In the genomic region with DNA sequence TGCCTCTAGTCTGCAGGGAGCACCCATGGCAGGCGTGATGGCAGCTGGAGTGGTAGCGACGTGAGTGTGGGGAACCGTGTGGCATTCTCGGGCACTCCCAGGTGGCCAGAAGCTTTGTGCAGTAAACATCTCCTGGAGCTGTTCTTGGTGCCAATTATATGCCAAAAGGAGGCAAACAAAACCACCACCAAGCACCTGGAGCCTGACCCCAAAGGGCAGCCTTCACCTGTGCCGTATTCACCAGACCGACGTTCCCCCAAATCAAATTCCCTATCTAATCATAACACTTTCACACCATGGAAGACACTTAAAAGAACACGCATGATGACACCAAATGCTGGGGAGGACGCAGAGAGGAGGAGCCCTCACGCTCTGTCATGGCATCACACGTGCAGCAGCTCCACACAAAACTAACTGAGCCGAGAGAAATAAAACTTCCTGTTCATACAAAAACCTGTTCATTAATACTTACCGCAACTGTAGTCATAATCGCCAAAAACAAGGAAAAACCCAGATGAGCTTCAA, we compare ENCODE assay signal across 27 cellular contexts.
DNase-seq lines count a peak whose midpoint lies in the region; ATAC-seq and TF ChIP-seq lines count a peak whose summit lies in the region.
"Had no signal": no experiment of that assay in that cellular context is flagged by ENCODE, and none has a peak within 500 bp of the region (broad histone marks: within the 10 kb centered on the region; RNA-seq: fewer than 3 reads in every experiment).

No MANE protein-coding gene starts in this region.

- TF ChIP-seq CTCF in BE2C (IDR thresholded peaks at IDR 0.05; ENCODE audit: low read depth, low read length), result no peak

- H3K27me3 Mint-ChIP-seq in T-helper 17 cell, result no peaks in the 10 kb centered on the region
- H3K27me3 Mint-ChIP-seq: effector memory CD8-positive, alpha-beta T cell had no signal

- H3K27ac Mint-ChIP-seq in T-helper 17 cell, result peak overlapping the region; percentile 11
- H3K27ac Mint-ChIP-seq in stimulated activated effector memory CD8-positive, alpha-beta T cell treated with anti-CD3 and anti-CD28 coated beads, Interleukin-12 subunit alpha, Interleukin-12 subunit beta, amount 100 ng/mL, for 72 hours, result peak overlapping the region; percentile 60

- peaks cover 7% of the 10 kb centered on the region for H3K4me1 ChIP-seq in BE2C
- H3K4me1 ChIP-seq: Caco-2, stomach, tibial nerve had no signal

- no peak overlapping the region for H3K4me3 ChIP-seq in BE2C (ENCODE audit: low read depth, low read length)
- H3K4me3 ChIP-seq: smooth muscle cell, stomach, tibial nerve had no signal

- H3K36me3 Mint-ChIP-seq in T-helper 17 cell (ENCODE audit: low read depth), result peaks cover 11% of the 10 kb centered on the region
- peaks cover 32% of the 10 kb centered on the region for H3K36me3 Mint-ChIP-seq in stimulated activated effector memory CD8-positive, alpha-beta T cell treated with anti-CD3 and anti-CD28 coated beads, Interleukin-12 subunit alpha, Interleukin-12 subunit beta, amount 100 ng/mL, for 72 hours

- H3K4me1 Mint-ChIP-seq in T-helper 17 cell, result peaks cover 6% of the 10 kb centered on the region
- peaks cover 3% of the 10 kb centered on the region for H3K4me1 Mint-ChIP-seq in stimulated activated effector memory CD8-positive, alpha-beta T cell treated with anti-CD3 and anti-CD28 coated beads, Interleukin-12 subunit alpha, Interleukin-12 subunit beta, amount 100 ng/mL, for 72 hours

- no peaks in the 10 kb centered on the region; the same call in 1 of the 2 replicates for H3K36me3 ChIP-seq in BE2C

- peaks cover 4% of the 10 kb centered on the region for H3K9me3 ChIP-seq in T-helper 17 cell (ENCODE audit: control insufficient read depth, low read length, poor library complexity, severe bottlenecking)
- H3K9me3 ChIP-seq in BE2C, result peaks cover 2% of the 10 kb centered on the region; the same call in 1 of the 2 replicates

- peak; percentile 6 to 20 for ATAC-seq in activated CD4-positive, CD25-positive, alpha-beta regulatory T cell treated with anti-CD3 and anti-CD28 coated beads, Interleukin-2, amount 50 U/mL, for 24 hours
- ATAC-seq in HG02678 (IDR thresholded peaks at IDR 0.05; ENCODE audit: unreplicated experiment), result peak; percentile 11
- ATAC-seq in T-helper 17 cell, result no peak
- ATAC-seq in stimulated activated effector memory CD8-positive, alpha-beta T cell treated with anti-CD3 and anti-CD28 coated beads, Interleukin-12 subunit alpha, Interleukin-12 subunit beta, amount 100 ng/mL, for 72 hours, result peak; percentile 32
- ATAC-seq in HG02798 (IDR thresholded peaks at IDR 0.05; ENCODE audit: poor library complexity, unreplicated experiment), result no peak
- ATAC-seq: effector memory CD8-positive, alpha-beta T cell; SK-N-SH treated with all-trans-retinoic acid at 6 μM for 48 hours had no signal

- DNase-seq in activated CD4-positive, CD25-positive, alpha-beta regulatory T cell treated with anti-CD3 and anti-CD28 coated beads, Interleukin-2, amount 50 U/mL, for 72 hours, result no peak
- DNase-seq in T-helper 17 cell, result no peak
- DNase-seq in stimulated activated effector memory CD8-positive, alpha-beta T cell treated with anti-CD3 and anti-CD28 coated beads, Interleukin-12 subunit alpha, Interleukin-12 subunit beta, amount 100 ng/mL, for 72 hours (ENCODE audit: low spot score in 2 of 2), result no peak
- no peak for DNase-seq in BE2C
- DNase-seq in SHP77 treated with DMSO at 0.1 percent for 48 hours (lab: John Stamatoyannopoulos, UW), result no peak
- DNase-seq: activated CD4-positive, alpha-beta T cell treated with anti-CD3 and anti-CD28 coated beads, Interleukin-2, amount 50 U/mL, for 48 hours; activated gamma-delta T cell; activated T-cell treated with anti-CD3 and anti-CD28 coated beads for 4 hours; AML-193; brain microvascular endothelial cell; Caco-2; DND-41; effector memory CD8-positive, alpha-beta T cell; GOT3; islet precursor cell; KG1; NCI-H146; NCI-H524; RPMI8226; stimulated activated CD4-positive, alpha-beta T cell treated with anti-CD3 and anti-CD28 coated beads, Interleukin-2, amount 100 ng/mL, for 48 hours; stomach had no signal

- H3K27me3 ChIP-seq in BE2C, result no peaks in the 10 kb centered on the region
- H3K27me3 ChIP-seq: brain microvascular endothelial cell, stomach, tibial nerve had no signal

- H3K4me3 Mint-ChIP-seq in T-helper 17 cell, result no peak overlapping the region
- no peak overlapping the region for H3K4me3 Mint-ChIP-seq in stimulated activated effector memory CD8-positive, alpha-beta T cell treated with anti-CD3 and anti-CD28 coated beads, Interleukin-12 subunit alpha, Interleukin-12 subunit beta, amount 100 ng/mL, for 72 hours
- H3K4me3 Mint-ChIP-seq: effector memory CD8-positive, alpha-beta T cell had no signal

- peaks cover 4% of the 10 kb centered on the region for H3K9me3 Mint-ChIP-seq in stimulated activated effector memory CD8-positive, alpha-beta T cell treated with anti-CD3 and anti-CD28 coated beads, Interleukin-12 subunit alpha, Interleukin-12 subunit beta, amount 100 ng/mL, for 72 hours

Comparison
In these comparisons a context has a peak if more than half of its experiments do, and no peak if none do; other contexts are left out.
1. ATAC-seq: peak in activated CD4-positive, CD25-positive, alpha-beta regulatory T cell treated with anti-CD3 and anti-CD28 coated beads, Interleukin-2, amount 50 U/mL, for 24 hours (2 of 2), HG02678 (single experiment) and stimulated activated effector memory CD8-positive, alpha-beta T cell treated with anti-CD3 and anti-CD28 coated beads, Interleukin-12 subunit alpha, Interleukin-12 subunit beta, amount 100 ng/mL, for 72 hours (single experiment); none in T-helper 17 cell (single experiment) and HG02798 (single experiment).